In genomic region chr3:60497922-60498321, GRCh38 we compare ENCODE assay signal across 16 cellular contexts.
DNase-seq lines count a peak whose midpoint lies in the region; FAIRE-seq lines count a peak whose summit lies in the region.
"Had no signal": no experiment of that assay in that cellular context is flagged by ENCODE, and none has a peak within 500 bp of the region (broad histone marks: within the 10 kb centered on the region; RNA-seq: fewer than 3 reads in every experiment).

No MANE protein-coding gene starts in this region.

- FAIRE-seq in endometrium (lab: Jason Lieb, UNC), result peak; percentile 43
- FAIRE-seq: astrocyte had no signal

- in situ Hi-C loops in G401 (cut with HindIII; ENCODE audit: low sequenced_read_pairs), result no loop called here

- DNase-seq in G401 (ENCODE audit: low spot score), result peak; percentile 28
- peak; percentile 87 for DNase-seq in NCI-H146 (lab: John Stamatoyannopoulos, UW)
- DNase-seq in NCI-H69 (lab: John Stamatoyannopoulos, UW), result peak; percentile 91
- no peak for DNase-seq in KG1 (lab: John Stamatoyannopoulos, UW)
- no peak for DNase-seq in SW 1271 (lab: John Stamatoyannopoulos, UW)
- no peak for DNase-seq in activated T-cell treated with anti-CD3 and anti-CD28 coated beads, Interleukin-2, amount 50 U/mL, for 48 hours
- DNase-seq: activated CD4-positive, alpha-beta T cell treated with anti-CD3 and anti-CD28 coated beads for 1 hour; activated T-cell treated with anti-CD3 and anti-CD28 coated beads, Interleukin-2, amount 50 U/mL, for 72 hours; effector CD4-positive, alpha-beta T cell; mesendoderm; naive thymus-derived CD4-positive, alpha-beta T cell; NCI-H2227 treated with DMSO at 0.1 percent for 48 hours; stimulated activated CD4-positive, alpha-beta T cell treated with anti-CD3 and anti-CD28 coated beads, Interleukin-12 subunit alpha, Interleukin-12 subunit beta, amount 100 ng/mL, for 4 hours; trophoblast cell had no signal

Comparison
In these comparisons a context has a peak if more than half of its experiments do, and no peak if none do; other contexts are left out.
1. DNase-seq: peak in G401 (single experiment), NCI-H146 (single experiment) and NCI-H69 (single experiment); none in KG1 (single experiment), SW 1271 (0 of 2) and activated T-cell treated with anti-CD3 and anti-CD28 coated beads, Interleukin-2, amount 50 U/mL, for 48 hours (0 of 2).